18 cellular contexts compared by ENCODE assay signal in the genomic region with DNA sequence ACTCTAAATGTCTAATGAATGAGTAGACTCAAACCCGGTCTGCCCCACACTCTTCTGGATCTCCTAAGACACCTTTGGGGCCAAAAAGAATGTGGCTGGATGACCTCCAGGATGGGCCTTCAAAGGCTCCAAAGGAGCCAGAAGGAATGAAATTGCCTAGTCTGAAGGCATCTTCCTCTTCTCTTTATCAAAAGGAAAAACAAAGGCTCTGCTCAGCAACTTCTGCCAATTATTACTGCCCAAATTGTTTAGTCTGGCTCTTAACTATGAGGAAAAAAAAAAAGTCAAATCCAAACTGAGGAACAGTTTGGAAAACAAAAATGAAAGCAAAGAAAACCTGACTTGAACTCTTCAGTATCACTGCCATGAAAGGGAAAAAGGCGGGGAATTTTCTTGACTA.
"Had no signal": no experiment of that assay in that cellular context is flagged by ENCODE, and none has a peak within 500 bp of the region (broad histone marks: within the 10 kb centered on the region; RNA-seq: fewer than 3 reads in every experiment).

No MANE protein-coding gene starts in this region.

- H2AFZ ChIP-seq: hepatocyte had no signal

- H3K27ac Mint-ChIP-seq: effector memory CD8-positive, alpha-beta T cell; stimulated activated effector memory CD8-positive, alpha-beta T cell treated with anti-CD3 and anti-CD28 coated beads, Interleukin-12 subunit alpha, Interleukin-12 subunit beta, amount 100 ng/mL, for 72 hours had no signal

- H3K4me1 Mint-ChIP-seq: stimulated activated effector memory CD8-positive, alpha-beta T cell treated with anti-CD3 and anti-CD28 coated beads, Interleukin-12 subunit alpha, Interleukin-12 subunit beta, amount 100 ng/mL, for 72 hours had no signal

- H3K27me3 ChIP-seq: esophagus squamous epithelium, hepatocyte, testis, transverse colon had no signal

- H3K4me2 ChIP-seq: hepatocyte had no signal

- H3K27me3 Mint-ChIP-seq: stimulated activated naive CD8-positive, alpha-beta T cell treated with anti-CD3 and anti-CD28 coated beads, Interleukin-15, amount 100 ng/mL, for 72 hours had no signal

- H3K27ac ChIP-seq: esophagus squamous epithelium, hepatocyte, left ventricle myocardium inferior, lower lobe of right lung, testis, transverse colon had no signal

- H3K36me3 Mint-ChIP-seq: stimulated activated effector memory CD8-positive, alpha-beta T cell treated with anti-CD3 and anti-CD28 coated beads, Interleukin-12 subunit alpha, Interleukin-12 subunit beta, amount 100 ng/mL, for 72 hours had no signal

- H3K4me3 ChIP-seq: esophagus squamous epithelium, hepatocyte, left ventricle myocardium inferior, lower lobe of right lung, testis, transverse colon had no signal

- H3K79me2 ChIP-seq: hepatocyte had no signal

- H3K4me3 Mint-ChIP-seq: effector memory CD8-positive, alpha-beta T cell; naive thymus-derived CD4-positive, alpha-beta T cell; nephron progenitor cell; stimulated activated effector memory CD8-positive, alpha-beta T cell treated with anti-CD3 and anti-CD28 coated beads, Interleukin-12 subunit alpha, Interleukin-12 subunit beta, amount 100 ng/mL, for 72 hours; stimulated activated naive CD8-positive, alpha-beta T cell treated with anti-CD3 and anti-CD28 coated beads, Interleukin-15, amount 100 ng/mL, for 72 hours had no signal

- DNase-seq: effector memory CD8-positive, alpha-beta T cell; esophagus squamous epithelium; foreskin melanocyte; head of caudate nucleus; kidney; left cardiac atrium; left ventricle myocardium inferior; lower lobe of right lung; nephron progenitor cell; posterior cingulate gyrus; stimulated activated CD4-positive, alpha-beta T cell treated with anti-CD3 and anti-CD28 coated beads, Interleukin-4, amount 100 ng/mL, for 1 hour; stimulated activated CD8-positive, alpha-beta memory T cell treated with anti-CD3 and anti-CD28 coated beads, Interleukin-4, amount 100 ng/mL, for 48 hours; stimulated activated naive CD8-positive, alpha-beta T cell treated with anti-CD3 and anti-CD28 coated beads, Interleukin-15, amount 100 ng/mL, for 72 hours; testis; transverse colon had no signal

- ATAC-seq: effector memory CD8-positive, alpha-beta T cell; left cardiac atrium; lower lobe of right lung; naive thymus-derived CD4-positive, alpha-beta T cell; stimulated activated effector memory CD8-positive, alpha-beta T cell treated with anti-CD3 and anti-CD28 coated beads, Interleukin-12 subunit alpha, Interleukin-12 subunit beta, amount 100 ng/mL, for 72 hours; stimulated activated naive CD8-positive, alpha-beta T cell treated with anti-CD3 and anti-CD28 coated beads, Interleukin-15, amount 100 ng/mL, for 72 hours had no signal

- H3K36me3 ChIP-seq: transverse colon had no signal

- FAIRE-seq: kidney had no signal

- H3K9me3 ChIP-seq: esophagus squamous epithelium, lower lobe of right lung, testis, transverse colon had no signal

- H3K9me3 Mint-ChIP-seq: stimulated activated effector memory CD8-positive, alpha-beta T cell treated with anti-CD3 and anti-CD28 coated beads, Interleukin-12 subunit alpha, Interleukin-12 subunit beta, amount 100 ng/mL, for 72 hours had no signal

- H3K4me1 ChIP-seq: esophagus squamous epithelium, testis, transverse colon had no signal
